In genomic region chr7:19079066-19079465, GRCh38 we compare ENCODE assay signal across 16 cellular contexts. TPM values are rescaled to one million over a fixed set of nuclear protein-coding genes. Genes with fewer than 3 reads are reported as not detected.
DNase-seq lines count a peak whose midpoint lies in the region; ATAC-seq and TF ChIP-seq lines count a peak whose summit lies in the region.
"Had no signal": no experiment of that assay in that cellular context is flagged by ENCODE, and none has a peak within 500 bp of the region (broad histone marks: within the 10 kb centered on the region; RNA-seq: fewer than 3 reads in every experiment).

No MANE protein-coding gene starts in this region.

- no peaks in the 10 kb centered on the region for H3K27me3 Mint-ChIP-seq in T-helper 2 cell treated with Interferon-gamma antibody and Interleukin-4, amounts not matched to agents 5 μg/mL and 100 μg/mL, for 36 hours (ENCODE audit: low read depth)

- peak overlapping the region; percentile 65; the same call in 1 of the 2 replicates for H3K27ac ChIP-seq in HUES64 (ENCODE audit: low read depth, low read length)
- H3K27ac ChIP-seq: neural progenitor cell, spleen, uterus had no signal

- H3K4me1 ChIP-seq in HUES64 (ENCODE audit: insufficient read depth, low read length) = peaks cover 17% of the 10 kb centered on the region
- H3K4me1 ChIP-seq: spleen, uterus had no signal

- no peaks in the 10 kb centered on the region for H3K9me3 ChIP-seq in HUES64 (ENCODE audit: insufficient read depth, low read depth, low read length)
- H3K9me3 ChIP-seq: uterus had no signal

- H3K4me1 Mint-ChIP-seq in T-helper 2 cell treated with Interferon-gamma antibody and Interleukin-4, amounts not matched to agents 5 μg/mL and 100 μg/mL, for 36 hours (ENCODE audit: low read depth) = no peaks in the 10 kb centered on the region
- H3K4me1 Mint-ChIP-seq: neural progenitor cell had no signal

- H3K36me3 ChIP-seq in HUES64 (ENCODE audit: insufficient read depth, low read length) = no peaks in the 10 kb centered on the region
- H3K36me3 ChIP-seq: neural progenitor cell, spleen, uterus had no signal

- peaks cover 4% of the 10 kb centered on the region for H3K9me3 Mint-ChIP-seq in T-helper 2 cell treated with Interferon-gamma antibody and Interleukin-4, amounts not matched to agents 5 μg/mL and 100 μg/mL, for 36 hours

- no peak overlapping the region for H3K4me3 ChIP-seq in HUES64 (ENCODE audit: low read length)
- H3K4me3 ChIP-seq: neural progenitor cell, spleen, uterus had no signal

- no peaks in the 10 kb centered on the region for H3K27me3 ChIP-seq in HUES64 (ENCODE audit: insufficient read depth, low read length)
- H3K27me3 ChIP-seq: neural progenitor cell, spleen, uterus had no signal

- H3K9ac ChIP-seq in HUES64 (ENCODE audit: low read depth, low read length) = no peak overlapping the region
- H3K9ac ChIP-seq: neural progenitor cell had no signal

- H3K36me3 Mint-ChIP-seq in T-helper 2 cell treated with Interferon-gamma antibody and Interleukin-4, amounts not matched to agents 5 μg/mL and 100 μg/mL, for 36 hours (ENCODE audit: low read depth) = no peaks in the 10 kb centered on the region
- H3K36me3 Mint-ChIP-seq: neural progenitor cell had no signal

- WGBS in HUES64 = 85% methylated on average over 4 of the region's 4 CpGs

- TF ChIP-seq CTCF in AG09319 (IDR thresholded peaks at IDR 0.05; ENCODE audit: low read depth, low read length) = no peak

- DNase-seq in AG09319 (ENCODE audit: extremely low read depth, low read depth) (peak; percentile 59), astrocyte of the hippocampus (ENCODE audit: low read depth, low spot score) (peak; percentile 12), iris pigment epithelial cell (ENCODE audit: low read depth) (peak; percentile 86), HK-2 (ENCODE audit: unreplicated experiment) (no peak), mesenteric fat pad (ENCODE audit: low spot score) (no peak)
- no peak for DNase-seq in T-helper 2 cell treated with Interferon-gamma antibody and Interleukin-4, amounts not matched to agents 5 μg/mL and 100 μg/mL, for 36 hours (ENCODE audit: low spot score)
- DNase-seq: activated naive CD4-positive, alpha-beta T cell treated with anti-CD3 and anti-CD28 coated beads, Interleukin-2, amount 50 U/mL, for 16 hours; dermis blood vessel endothelial cell; DND-41; KG1; NCI-H2081 treated with DMSO at 0.1 percent for 48 hours; spleen; uterus had no signal

- no peak for ATAC-seq in GM18498 (IDR thresholded peaks at IDR 0.05; ENCODE audit: unreplicated experiment)

- no peak overlapping the region for H3K4me3 Mint-ChIP-seq in T-helper 2 cell treated with Interferon-gamma antibody and Interleukin-4, amounts not matched to agents 5 μg/mL and 100 μg/mL, for 36 hours
- H3K4me3 Mint-ChIP-seq: neural progenitor cell had no signal

- H3K27ac Mint-ChIP-seq in T-helper 2 cell treated with Interferon-gamma antibody and Interleukin-4, amounts not matched to agents 5 μg/mL and 100 μg/mL, for 36 hours = no peak overlapping the region
- H3K27ac Mint-ChIP-seq: neural progenitor cell had no signal

RNA-seq across cellular contexts. Expression of gene TWIST1, which starts 38.4 kb away (rescaled TPM):
- polyA plus RNA-seq in HUES64 (2013, experiment 1 of 2) = 3.5 TPM
- 2.6 TPM for polyA plus RNA-seq in HUES64 (2013, experiment 2 of 2)
- total RNA-seq in mesenteric fat pad = 7.1 TPM
- total RNA-seq: dermis blood vessel endothelial cell, spleen had no signal

Comparison
In these comparisons a context has a peak if more than half of its experiments do, and no peak if none do; other contexts are left out.
1. DNase-seq: peak in AG09319 (single experiment), astrocyte of the hippocampus (single experiment) and iris pigment epithelial cell (single experiment); none in HK-2 (single experiment), T-helper 2 cell treated with Interferon-gamma antibody and Interleukin-4, amounts not matched to agents 5 μg/mL and 100 μg/mL, for 36 hours (single experiment) and mesenteric fat pad (single experiment).